Comparison of ENCODE assay signal across 1 cellular context in the genomic region with DNA sequence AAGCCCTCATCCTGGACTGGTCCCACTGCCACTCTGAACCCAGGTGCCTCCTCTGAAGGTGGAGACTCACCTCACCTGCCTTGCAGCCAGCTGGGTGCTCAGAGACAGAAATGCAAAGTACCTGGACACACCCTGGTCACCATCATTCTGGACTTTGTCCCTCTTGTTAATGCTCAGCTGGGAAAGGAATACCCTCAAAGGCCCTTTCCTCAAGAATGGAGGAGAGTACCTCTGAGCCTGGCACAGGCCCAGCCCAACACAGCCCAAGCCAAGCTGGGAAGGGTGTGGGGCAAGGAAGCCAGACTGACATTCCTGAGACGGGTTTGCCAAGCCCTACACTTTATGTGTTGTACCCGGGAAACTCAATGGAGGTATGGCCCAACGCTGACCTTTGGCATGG.
TF ChIP-seq lines count a peak whose summit lies in the region.

No MANE protein-coding gene starts in this region.

TF ChIP-seq in H1, 55 proteins besides CTCF, POLR2A, EP300 and RAD21:
- TF ChIP-seq RBBP5 (IDR thresholded peaks at IDR 0.05; ENCODE audit: borderline replicate concordance, low read depth, low read length) = no peak
- TF ChIP-seq, protein P1, sequence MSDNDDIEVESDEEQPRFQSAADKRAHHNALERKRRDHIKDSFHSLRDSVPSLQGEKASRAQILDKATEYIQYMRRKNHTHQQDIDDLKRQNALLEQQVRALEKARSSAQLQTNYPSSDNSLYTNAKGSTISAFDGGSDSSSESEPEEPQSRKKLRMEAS (IDR thresholded peaks at IDR 0.05) = no peak
